Comparison of ENCODE assay signal across 2 cellular contexts in the genomic region with DNA sequence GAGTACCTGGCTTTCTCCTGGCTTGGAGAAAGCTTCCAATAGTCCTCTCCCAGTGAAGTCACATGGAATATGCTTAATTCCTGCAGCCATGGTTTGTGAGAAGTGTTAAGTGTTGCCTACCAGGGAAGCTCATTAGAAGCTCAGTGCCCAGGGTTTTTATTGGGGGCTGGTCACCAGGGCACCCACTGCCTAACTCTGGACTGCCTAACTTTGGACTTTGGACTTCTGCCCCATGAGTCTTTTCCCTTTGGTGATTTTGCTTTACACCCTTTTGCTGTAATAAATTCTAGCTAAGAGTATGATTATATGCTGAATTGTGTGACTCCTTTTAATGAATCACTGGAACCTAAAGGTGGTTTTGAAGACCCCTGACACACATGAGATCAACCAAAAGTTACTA. TPM values are rescaled to one million over a fixed set of nuclear protein-coding genes. Genes with fewer than 3 reads are reported as not detected.
"Had no signal": no experiment of that assay in that cellular context is flagged by ENCODE, and none has a peak within 500 bp of the region (broad histone marks: within the 10 kb centered on the region; RNA-seq: fewer than 3 reads in every experiment).

No MANE protein-coding gene starts in this region.

RNA-seq across cellular contexts. Expression of gene PLGLB1, which starts 35.2 kb away (rescaled TPM):
- total RNA-seq: H1, HT-29 had no signal
